In genomic region chr3:190306513-190307163, GRCh38 we compare ENCODE assay signal across 1 cellular context.
TF ChIP-seq lines count a peak whose summit lies in the region.

No MANE protein-coding gene starts in this region.

TF ChIP-seq in HepG2, 621 proteins besides CTCF, POLR2A, EP300 and RAD21 (continued from another document):
- peak; percentile 30; the same call in 1 of the 2 replicates for TF ChIP-seq HMG20A (CRISPR knock-in tag; IDR thresholded peaks at IDR 0.05; ENCODE audit: borderline replicate concordance)
- TF ChIP-seq ZNF7 (CRISPR knock-in tag; IDR thresholded peaks at IDR 0.05): no peak
- TF ChIP-seq ZNF784 (CRISPR knock-in tag; IDR thresholded peaks at IDR 0.05; ENCODE audit: borderline replicate concordance): 0 out of 2 replicates have a peak, but pooled peaks have one; percentile 68
- no peak for TF ChIP-seq ZNF263 (CRISPR knock-in tag; IDR thresholded peaks at IDR 0.05)
- TF ChIP-seq ZNF644 (CRISPR knock-in tag; IDR thresholded peaks at IDR 0.05; ENCODE audit: low read depth): peak; percentile 77
- TF ChIP-seq ESRRA (CRISPR knock-in tag; IDR thresholded peaks at IDR 0.05; ENCODE audit: low read depth): no peak
